ENCODE assay signal across 1 cellular context in the genomic region with DNA sequence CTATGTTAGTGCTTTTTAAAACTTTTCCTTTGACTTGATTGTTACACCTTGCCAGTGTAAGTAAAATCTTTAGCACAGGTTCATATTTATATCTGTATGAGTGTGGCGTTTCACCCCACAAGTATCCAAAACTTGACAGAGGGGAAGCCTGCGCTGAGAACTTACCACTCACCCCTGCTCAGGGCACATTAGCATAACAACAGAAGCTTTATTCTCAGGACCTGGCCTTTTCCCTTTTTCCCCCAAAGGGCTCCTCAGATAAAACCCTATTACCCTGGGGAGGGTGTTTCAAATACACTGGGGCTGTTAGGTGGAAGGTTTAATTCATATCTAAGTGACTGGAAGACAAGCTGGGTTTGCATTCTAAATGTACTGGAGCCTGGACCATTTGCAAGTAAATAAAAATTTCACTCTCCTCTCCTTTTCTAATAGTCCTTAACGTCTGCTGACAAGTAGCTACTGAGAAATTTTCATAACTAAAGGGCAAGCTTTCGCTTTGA.
TF ChIP-seq lines count a peak whose summit lies in the region.

No MANE protein-coding gene starts in this region.

TF ChIP-seq in WTC11, 78 proteins besides CTCF, POLR2A, EP300 and RAD21 (continued from another document):
- TF ChIP-seq ZNF425 (CRISPR knock-in tag; conservative IDR thresholded peaks at IDR 0.05) (no peak), CDX4 (CRISPR knock-in tag; IDR thresholded peaks at IDR 0.05; ENCODE audit: borderline replicate concordance) (no peak), FOXK1 (CRISPR knock-in tag; IDR thresholded peaks at IDR 0.05) (no peak), OVOL2 (CRISPR knock-in tag; IDR thresholded peaks at IDR 0.05; ENCODE audit: borderline replicate concordance) (no peak), TEAD1 (CRISPR knock-in tag; IDR thresholded peaks at IDR 0.05) (no peak), SP1 (CRISPR knock-in tag; conservative IDR thresholded peaks at IDR 0.05) (no peak), ATF1 (CRISPR knock-in tag; IDR thresholded peaks at IDR 0.05) (no peak), CREB1 (CRISPR knock-in tag; IDR thresholded peaks at IDR 0.05) (no peak), ERG (CRISPR knock-in tag; IDR thresholded peaks at IDR 0.05) (no peak), ZMAT4 (CRISPR knock-in tag; IDR thresholded peaks at IDR 0.05) (no peak)
- TF ChIP-seq, protein P1, sequence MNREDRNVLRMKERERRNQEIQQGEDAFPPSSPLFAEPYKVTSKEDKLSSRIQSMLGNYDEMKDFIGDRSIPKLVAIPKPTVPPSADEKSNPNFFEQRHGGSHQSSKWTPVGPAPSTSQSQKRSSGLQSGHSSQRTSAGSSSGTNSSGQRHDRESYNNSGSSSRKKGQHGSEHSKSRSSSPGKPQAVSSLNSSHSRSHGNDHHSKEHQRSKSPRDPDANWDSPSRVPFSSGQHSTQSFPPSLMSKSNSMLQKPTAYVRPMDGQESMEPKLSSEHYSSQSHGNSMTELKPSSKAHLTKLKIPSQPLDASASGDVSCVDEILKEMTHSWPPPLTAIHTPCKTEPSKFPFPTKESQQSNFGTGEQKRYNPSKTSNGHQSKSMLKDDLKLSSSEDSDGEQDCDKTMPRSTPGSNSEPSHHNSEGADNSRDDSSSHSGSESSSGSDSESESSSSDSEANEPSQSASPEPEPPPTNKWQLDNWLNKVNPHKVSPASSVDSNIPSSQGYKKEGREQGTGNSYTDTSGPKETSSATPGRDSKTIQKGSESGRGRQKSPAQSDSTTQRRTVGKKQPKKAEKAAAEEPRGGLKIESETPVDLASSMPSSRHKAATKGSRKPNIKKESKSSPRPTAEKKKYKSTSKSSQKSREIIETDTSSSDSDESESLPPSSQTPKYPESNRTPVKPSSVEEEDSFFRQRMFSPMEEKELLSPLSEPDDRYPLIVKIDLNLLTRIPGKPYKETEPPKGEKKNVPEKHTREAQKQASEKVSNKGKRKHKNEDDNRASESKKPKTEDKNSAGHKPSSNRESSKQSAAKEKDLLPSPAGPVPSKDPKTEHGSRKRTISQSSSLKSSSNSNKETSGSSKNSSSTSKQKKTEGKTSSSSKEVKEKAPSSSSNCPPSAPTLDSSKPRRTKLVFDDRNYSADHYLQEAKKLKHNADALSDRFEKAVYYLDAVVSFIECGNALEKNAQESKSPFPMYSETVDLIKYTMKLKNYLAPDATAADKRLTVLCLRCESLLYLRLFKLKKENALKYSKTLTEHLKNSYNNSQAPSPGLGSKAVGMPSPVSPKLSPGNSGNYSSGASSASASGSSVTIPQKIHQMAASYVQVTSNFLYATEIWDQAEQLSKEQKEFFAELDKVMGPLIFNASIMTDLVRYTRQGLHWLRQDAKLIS (CRISPR knock-in tag; IDR thresholded peaks at IDR 0.05; ENCODE audit: borderline replicate concordance), result no peak
- TF ChIP-seq, protein P2, sequence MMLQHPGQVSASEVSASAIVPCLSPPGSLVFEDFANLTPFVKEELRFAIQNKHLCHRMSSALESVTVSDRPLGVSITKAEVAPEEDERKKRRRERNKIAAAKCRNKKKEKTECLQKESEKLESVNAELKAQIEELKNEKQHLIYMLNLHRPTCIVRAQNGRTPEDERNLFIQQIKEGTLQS (CRISPR knock-in tag; conservative IDR thresholded peaks at IDR 0.05), result no peak
TF ChIP-seq in WTC11: peak in this region for 0.
